In genomic region chr10:112951349-112952281, GRCh38 we compare ENCODE assay signal across 8 cellular contexts. TPM values are rescaled to one million over a fixed set of nuclear protein-coding genes. Genes with fewer than 3 reads are reported as not detected.
DNase-seq lines count a peak whose midpoint lies in the region; ATAC-seq and TF ChIP-seq lines count a peak whose summit lies in the region.

No MANE protein-coding gene starts in this region.

- H3K4me3 ChIP-seq in ovary, result peak overlapping the region; percentile 58

- H3K36me3 Mint-ChIP-seq in activated naive CD8-positive, alpha-beta T cell treated with anti-CD3 and anti-CD28 coated beads for 36 hours, result no peaks in the 10 kb centered on the region

- H3K27ac Mint-ChIP-seq in activated naive CD8-positive, alpha-beta T cell treated with anti-CD3 and anti-CD28 coated beads for 36 hours, result peak overlapping the region; percentile 93

- no peaks in the 10 kb centered on the region for H3K36me3 ChIP-seq in ovary

- H3K4me3 Mint-ChIP-seq in activated naive CD8-positive, alpha-beta T cell treated with anti-CD3 and anti-CD28 coated beads for 36 hours, result peak overlapping the region; percentile 92

- 0 to 1% (median 0%) methylated on average over 60 to 68 of the region's 68 CpGs for WGBS in ovary, 3 donors

- ATAC-seq in HG03039 (IDR thresholded peaks at IDR 0.05; ENCODE audit: unreplicated experiment) (no peak), GM18868 (IDR thresholded peaks at IDR 0.05; ENCODE audit: unreplicated experiment) (no peak)

- H3K4me1 ChIP-seq in ovary (ENCODE audit: insufficient read depth), result peaks cover 8% of the 10 kb centered on the region

- intact Hi-C loops in head of caudate nucleus (cut with DNase I), result loop anchor here (5.0 to 10.0 kb wide), 2 partner anchors 111 to 227 kb away; no protein-coding TSS in a partner anchor
- intact Hi-C loops in ovary (cut with DNase I), result loop anchor here (5.0 to 10.0 kb wide), 6 partner anchors 101 to 433 kb away; no protein-coding TSS in a partner anchor

- H3K4me1 Mint-ChIP-seq in activated naive CD8-positive, alpha-beta T cell treated with anti-CD3 and anti-CD28 coated beads for 36 hours, result peaks cover 29% of the 10 kb centered on the region

- DNase-seq in NCI-H510A treated with DMSO at 0.1 percent for 48 hours (lab: John Stamatoyannopoulos, UW) (peak; percentile 38), NCI-H510A (lab: John Stamatoyannopoulos, UW) (no peak), RKO (ENCODE audit: low spot score) (peak; percentile 83), head of caudate nucleus (peak in 37 of 42 donors; percentile 19 to 75 (median 46)), ovary (peak; percentile 73 to 83 (median 75))
- peak; percentile 55 for DNase-seq in activated naive CD8-positive, alpha-beta T cell treated with anti-CD3 and anti-CD28 coated beads for 36 hours

- H3K27me3 Mint-ChIP-seq in activated naive CD8-positive, alpha-beta T cell treated with anti-CD3 and anti-CD28 coated beads for 36 hours, result peaks cover 59% of the 10 kb centered on the region

- TF ChIP-seq EP300 in ovary (IDR thresholded peaks at IDR 0.05), result no peak

- no peaks in the 10 kb centered on the region for H3K9me3 ChIP-seq in ovary

- H3K27ac ChIP-seq in ovary, result peak overlapping the region; percentile 93 to 98

- peak; percentile 6 for TF ChIP-seq POLR2A in ovary (IDR thresholded peaks at IDR 0.05)

- H3K9me3 Mint-ChIP-seq in activated naive CD8-positive, alpha-beta T cell treated with anti-CD3 and anti-CD28 coated beads for 36 hours, result no peaks in the 10 kb centered on the region

- no peaks in the 10 kb centered on the region for H3K27me3 ChIP-seq in ovary

- peak in 1 of 3 donors; percentile 12 for TF ChIP-seq CTCF in ovary (IDR thresholded peaks at IDR 0.05)

RNA-seq across cellular contexts. Expression of gene TCF7L2, which starts 1.6 kb away (rescaled TPM):
- 1 to 10 TPM; 1.1 to 1.5 TPM for total RNA-seq in activated naive CD8-positive, alpha-beta T cell treated with anti-CD3 and anti-CD28 coated beads for 36 hours
- 10 to 100 TPM; 21.1 to 39.2 (median 34.5) TPM for total RNA-seq in ovary
- polyA plus RNA-seq in ovary, result 10 to 100 TPM; 29.1 to 41.7 TPM

Comparison
In these comparisons a context has a peak if more than half of its experiments do, and no peak if none do; other contexts are left out.
1. RNA of gene TCF7L2, which starts 1.6 kb away (total RNA-seq): 21.1 to 39.2 TPM in ovary; 1.1 to 1.5 TPM in activated naive CD8-positive, alpha-beta T cell treated with anti-CD3 and anti-CD28 coated beads for 36 hours; every median in the first group is over 4 times any median in the second.